In genomic region chr5:171533153-171533552, GRCh38 we compare ENCODE assay signal across 9 cellular contexts.
"Had no signal": no experiment of that assay in that cellular context is flagged by ENCODE, and none has a peak within 500 bp of the region (broad histone marks: within the 10 kb centered on the region; RNA-seq: fewer than 3 reads in every experiment).

No MANE protein-coding gene starts in this region.

- ATAC-seq: HepG2 had no signal

- H3K4me3 ChIP-seq: GM23248 had no signal

- FAIRE-seq: H54, HepG2 had no signal

- DNase-seq: GM23248, GOT3, H9, HCEC 1CT, HFFc6, KG1 had no signal

- H2AFZ ChIP-seq: GM23248 had no signal

- H3K27ac ChIP-seq: GM23248, HL-60 had no signal

- H3K9ac ChIP-seq: GM23248 had no signal
